Comparison of ENCODE assay signal across 7 cellular contexts in genomic region chr5:40679998-40680681, GRCh38. TPM values are rescaled to one million over a fixed set of nuclear protein-coding genes. Genes with fewer than 3 reads are reported as not detected.
DNase-seq lines count a peak whose midpoint lies in the region; ATAC-seq, FAIRE-seq and TF ChIP-seq lines count a peak whose summit lies in the region.

No MANE protein-coding gene starts in this region.

- H3K4me1 ChIP-seq in endocrine pancreas (ENCODE audit: control insufficient read depth, insufficient read depth, low read length) = peaks cover 4% of the 10 kb centered on the region

- H3K79me2 ChIP-seq in SU-DHL-6 (ENCODE audit: insufficient read depth, low read length) = no peaks in the 10 kb centered on the region

- no peaks in the 10 kb centered on the region for H3K27me3 Mint-ChIP-seq in naive B cell

- FAIRE-seq in frontal cortex (lab: Jason Lieb, UNC) = no peak

- peaks cover 10% of the 10 kb centered on the region for H3F3A ChIP-seq in SU-DHL-6 (ENCODE audit: insufficient read depth)

- no peaks in the 10 kb centered on the region for H3K9me3 Mint-ChIP-seq in naive B cell

- no peak for TF ChIP-seq CTCF in SU-DHL-6 (IDR thresholded peaks at IDR 0.05; ENCODE audit: insufficient read depth, low read length, poor library complexity, severe bottlenecking)

- peak overlapping the region; percentile 73 for H3K4me2 ChIP-seq in SU-DHL-6 (ENCODE audit: low read depth, low read length, poor library complexity, severe bottlenecking)

- no peaks in the 10 kb centered on the region for H3K36me3 Mint-ChIP-seq in naive B cell

- H3K9ac ChIP-seq in SU-DHL-6 (ENCODE audit: low read length) (peak overlapping the region; percentile 63), endocrine pancreas (ENCODE audit: control insufficient read depth, insufficient read depth, low read length) (peak overlapping the region; percentile 65)

- peak overlapping the region; percentile 82 for H2AFZ ChIP-seq in SU-DHL-6 (ENCODE audit: low read depth, low read length, severe bottlenecking)

- peak overlapping the region; percentile 76 for H3K4me3 ChIP-seq in SU-DHL-6 (ENCODE audit: insufficient read depth, low read length, poor library complexity, severe bottlenecking)
- peak overlapping the region; percentile 79 for H3K4me3 ChIP-seq in endocrine pancreas (ENCODE audit: control insufficient read depth, insufficient read depth, low read length)

- DNase-seq in naive B cell (peak; percentile 33), mesenteric fat pad (ENCODE audit: low spot score) (no peak), frontal cortex (ENCODE audit: low spot score in 2 of 2) (no peak)

- H3K27ac ChIP-seq in SU-DHL-6 (ENCODE audit: low read depth, low read length) = no peak overlapping the region

- H3K36me3 ChIP-seq in SU-DHL-6 (ENCODE audit: low read length) = no peaks in the 10 kb centered on the region
- H3K36me3 ChIP-seq in endocrine pancreas (ENCODE audit: control insufficient read depth, insufficient read depth, low read length) = no peaks in the 10 kb centered on the region

- peaks cover 48 to 65% (median 52%) of the 10 kb centered on the region in 3 donors for H3K4me1 Mint-ChIP-seq in naive B cell

- no peaks in the 10 kb centered on the region for H4K20me1 ChIP-seq in SU-DHL-6 (ENCODE audit: low read depth, low read length)

- H3K27ac Mint-ChIP-seq in naive B cell = peak overlapping the region; percentile 91 to 98 (median 96)

- no peaks in the 10 kb centered on the region for H3K9me2 ChIP-seq in SU-DHL-6 (replicated peaks; ENCODE audit: insufficient read depth, low read length)

- peak overlapping the region; percentile 91 to 100 (median 99) for H3K4me3 Mint-ChIP-seq in naive B cell

- H3K27me3 ChIP-seq in SU-DHL-6 (ENCODE audit: low read length) (no peaks in the 10 kb centered on the region), endocrine pancreas (ENCODE audit: control insufficient read depth, insufficient read depth, low read length) (no peaks in the 10 kb centered on the region)

- ATAC-seq in GM18907 (IDR thresholded peaks at IDR 0.05; ENCODE audit: unreplicated experiment) = peak; percentile 40
- ATAC-seq in HG02884 (IDR thresholded peaks at IDR 0.05; ENCODE audit: unreplicated experiment) = peak; percentile 22
- peak; percentile 3 to 4 for ATAC-seq in naive B cell (ENCODE audit: low read depth in 2 of 2)

- H3K9me3 ChIP-seq in SU-DHL-6 (ENCODE audit: insufficient read depth, low read length) (no peaks in the 10 kb centered on the region), endocrine pancreas (ENCODE audit: control insufficient read depth, low read length) (no peaks in the 10 kb centered on the region)

RNA-seq across cellular contexts. Expression of gene PTGER4, which starts 0.4 kb away (rescaled TPM):
- polyA plus RNA-seq in naive B cell (ENCODE audit: low read depth in 6 of 6) = 10 to 100 TPM; 21.4 to 66.3 (median 38.7) TPM
- total RNA-seq in mesenteric fat pad (14.8 TPM), frontal cortex (1.6 TPM)
